In the genomic region with DNA sequence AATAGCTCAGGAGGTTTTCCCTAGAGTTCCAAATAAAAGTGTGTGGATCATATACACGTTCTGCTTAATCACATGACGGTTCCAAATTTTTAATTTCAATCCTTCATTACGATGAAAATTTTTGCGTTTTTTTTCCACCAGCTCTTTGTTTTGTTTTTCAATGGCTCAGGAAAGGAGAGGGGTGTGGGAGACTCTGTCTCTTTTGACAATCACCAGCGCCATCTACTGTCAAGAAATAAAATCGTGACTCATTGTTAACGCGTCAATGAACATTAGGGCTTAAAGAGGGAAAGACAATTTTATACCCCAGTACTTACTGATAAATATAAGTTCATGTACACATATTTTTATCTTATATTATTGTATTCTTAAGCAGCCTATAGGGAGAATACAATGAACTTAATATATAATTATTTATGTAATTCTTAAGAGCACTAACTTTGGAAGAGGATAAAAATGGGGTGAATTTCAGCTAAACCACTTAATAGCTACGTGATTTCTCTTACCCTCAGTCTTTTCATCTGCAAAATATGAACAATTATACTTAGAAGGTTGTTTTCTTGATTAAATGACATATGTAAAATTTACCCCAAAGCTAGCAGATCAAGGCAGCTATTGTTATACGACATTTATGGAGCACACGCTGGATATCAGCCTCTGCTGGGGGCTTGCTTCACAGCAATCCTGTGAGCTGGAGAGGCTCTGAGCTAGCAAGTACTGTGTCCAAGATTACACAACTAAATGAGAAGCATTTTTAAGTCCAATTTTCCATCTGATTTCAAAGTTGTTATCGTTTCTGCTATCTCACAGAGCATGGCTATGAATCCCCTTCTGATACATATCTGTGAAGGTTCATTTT, we compare ENCODE assay signal across 9 cellular contexts. TPM values are rescaled to one million over a fixed set of nuclear protein-coding genes. Genes with fewer than 3 reads are reported as not detected.
DNase-seq lines count a peak whose midpoint lies in the region; ATAC-seq and TF ChIP-seq lines count a peak whose summit lies in the region.
"Had no signal": no experiment of that assay in that cellular context is flagged by ENCODE, and none has a peak within 500 bp of the region (broad histone marks: within the 10 kb centered on the region; RNA-seq: fewer than 3 reads in every experiment).

No MANE protein-coding gene starts in this region.

- H3K4me1 Mint-ChIP-seq in activated CD8-positive, alpha-beta memory T cell treated with anti-CD3 and anti-CD28 coated beads, Interleukin-2, amount 10 ng/mL, durations not matched to agents 7 days and 5 days: peaks cover 12% of the 10 kb centered on the region
- peaks cover 24% of the 10 kb centered on the region for H3K4me1 Mint-ChIP-seq in chondrocyte (ENCODE audit: low read depth)
- H3K4me1 Mint-ChIP-seq in type B pancreatic cell (ENCODE audit: unreplicated experiment): peaks cover 29% of the 10 kb centered on the region

- no peak overlapping the region for H3K4me2 ChIP-seq in OCI-LY7 (ENCODE audit: low read length)

- H3K9me3 Mint-ChIP-seq in activated CD8-positive, alpha-beta memory T cell treated with anti-CD3 and anti-CD28 coated beads, Interleukin-2, amount 10 ng/mL, durations not matched to agents 7 days and 5 days (ENCODE audit: low read depth): no peaks in the 10 kb centered on the region
- H3K9me3 Mint-ChIP-seq in chondrocyte (ENCODE audit: low read depth) (no peaks in the 10 kb centered on the region), type B pancreatic cell (peaks cover 6% of the 10 kb centered on the region)

- H2AFZ ChIP-seq in OCI-LY7 (ENCODE audit: low read length): no peak overlapping the region

- H4K20me1 ChIP-seq in OCI-LY7 (ENCODE audit: insufficient read depth, low read length): no peaks in the 10 kb centered on the region

- BruUV-seq in OCI-LY7 (replicated peaks; lab: Mats Ljungman, UMichigan): no TSS peak

- H3K27ac Mint-ChIP-seq in activated CD8-positive, alpha-beta memory T cell treated with anti-CD3 and anti-CD28 coated beads, Interleukin-2, amount 10 ng/mL, durations not matched to agents 7 days and 5 days: no peak overlapping the region
- H3K27ac Mint-ChIP-seq in chondrocyte (ENCODE audit: unreplicated experiment) (no peak overlapping the region), type B pancreatic cell (no peak overlapping the region)

- ATAC-seq in activated CD8-positive, alpha-beta memory T cell treated with anti-CD3 and anti-CD28 coated beads, Interleukin-2, amount 10 ng/mL, durations not matched to agents 7 days and 5 days: peak; percentile 72
- peak; percentile 93 for ATAC-seq in left lung

- H3K79me2 ChIP-seq in OCI-LY7 (ENCODE audit: insufficient read depth, low read depth, low read length): no peaks in the 10 kb centered on the region

- no peaks in the 10 kb centered on the region for H3K36me3 ChIP-seq in OCI-LY7 (ENCODE audit: insufficient read depth, low read length)
- no peaks in the 10 kb centered on the region for H3K36me3 ChIP-seq in left lung

- no peaks in the 10 kb centered on the region for H3K36me3 Mint-ChIP-seq in activated CD8-positive, alpha-beta memory T cell treated with anti-CD3 and anti-CD28 coated beads, Interleukin-2, amount 10 ng/mL, durations not matched to agents 7 days and 5 days
- H3K36me3 Mint-ChIP-seq in chondrocyte (ENCODE audit: low read depth): no peaks in the 10 kb centered on the region
- H3K36me3 Mint-ChIP-seq in type B pancreatic cell: peaks cover 4% of the 10 kb centered on the region

- POLR2A ChIA-PET in OCI-LY7 (lab: Charles Lee): interaction anchor here (0.5 to 1.3 kb wide), 4 partner anchors 8 to 911 kb away, joined by 3 to 6 read pairs (median 4); a partner anchor contains a TSS

- CTCF ChIA-PET in activated CD8-positive, alpha-beta memory T cell treated with anti-CD3 and anti-CD28 coated beads, Interleukin-2, amount 10 ng/mL, durations not matched to agents 7 days and 5 days (lab: Charles Lee): interaction anchor here (0.6 to 7.9 kb wide), 54 partner anchors 8 to 1099 kb away, joined by 3 to 126 read pairs (median 4); a partner anchor contains a TSS
- CTCF ChIA-PET in OCI-LY7 (lab: Charles Lee; ENCODE audit: unreplicated experiment): interaction anchor here (0.7 to 2.1 kb wide), 6 partner anchors 23 to 481 kb away, joined by 3 to 12 read pairs (median 4); no protein-coding TSS in a partner anchor

- H3K4me3 ChIP-seq in OCI-LY7 (ENCODE audit: low read depth, low read length, poor library complexity, severe bottlenecking) (no peak overlapping the region), left lung (no peak overlapping the region)

- H3K9me3 ChIP-seq in OCI-LY7 (ENCODE audit: low read length) (no peaks in the 10 kb centered on the region), left lung (no peaks in the 10 kb centered on the region)

- no peak overlapping the region for H3K27ac ChIP-seq in OCI-LY7 (ENCODE audit: low read depth, low read length, poor library complexity, severe bottlenecking)
- H3K27ac ChIP-seq in left lung: no peak overlapping the region
- H3K27ac ChIP-seq: epithelial cell of prostate had no signal

- TF ChIP-seq CTCF in OCI-LY7 (conservative IDR thresholded peaks at IDR 0.05; ENCODE audit: low read length) (peak; percentile 96), chondrocyte (IDR thresholded peaks at IDR 0.05) (peak; percentile 95), left lung (IDR thresholded peaks at IDR 0.05) (peak; percentile 55 to 73), type B pancreatic cell (conservative IDR thresholded peaks at IDR 0.05) (peak; percentile 93)

- H3K4me3 Mint-ChIP-seq in activated CD8-positive, alpha-beta memory T cell treated with anti-CD3 and anti-CD28 coated beads, Interleukin-2, amount 10 ng/mL, durations not matched to agents 7 days and 5 days: no peak overlapping the region
- H3K4me3 Mint-ChIP-seq in chondrocyte (ENCODE audit: unreplicated experiment): peak overlapping the region; percentile 38
- H3K4me3 Mint-ChIP-seq in type B pancreatic cell: peak overlapping the region; percentile 38

- intact Hi-C loops in OCI-LY7 (cut with micrococcal nuclease; ENCODE audit: unreplicated experiment) (loop anchor here (2.0 to 10.0 kb wide), 7 partner anchors 45 to 1093 kb away; no protein-coding TSS in a partner anchor), left lung (cut with DNase I) (loop anchor here in 1 of 2 donors (10.0 kb wide), 1 partner anchor 463 kb away; no protein-coding TSS in a partner anchor)

- H3K9me2 ChIP-seq in OCI-LY7 (ENCODE audit: insufficient read depth, low read length): no peaks in the 10 kb centered on the region

- H3K4me1 ChIP-seq in OCI-LY7 (ENCODE audit: insufficient read depth, low read length, poor library complexity, severe bottlenecking): no peaks in the 10 kb centered on the region
- H3K4me1 ChIP-seq in left lung: no peaks in the 10 kb centered on the region

- H3K27me3 Mint-ChIP-seq in activated CD8-positive, alpha-beta memory T cell treated with anti-CD3 and anti-CD28 coated beads, Interleukin-2, amount 10 ng/mL, durations not matched to agents 7 days and 5 days: peaks cover 14% of the 10 kb centered on the region
- peaks cover 4% of the 10 kb centered on the region for H3K27me3 Mint-ChIP-seq in chondrocyte (ENCODE audit: low read depth)
- peaks cover 36% of the 10 kb centered on the region for H3K27me3 Mint-ChIP-seq in type B pancreatic cell

- DNase-seq in activated CD8-positive, alpha-beta memory T cell treated with anti-CD3 and anti-CD28 coated beads, Interleukin-2, amount 10 ng/mL, durations not matched to agents 7 days and 5 days: no peak
- DNase-seq in activated CD8-positive, alpha-beta memory T cell treated with anti-CD3 and anti-CD28 coated beads for 24 hours: no peak
- DNase-seq in HuH-7.5 (ENCODE audit: low spot score) (peak; percentile 29), OCI-LY7 (ENCODE audit: low spot score) (peak; percentile 72), chondrocyte (ENCODE audit: low spot score) (no peak), left lung (no peak), type B pancreatic cell (ENCODE audit: extremely low spot score, unreplicated experiment) (no peak), GOT3 (lab: John Stamatoyannopoulos, UW) (no peak)

- no peaks in the 10 kb centered on the region for H3K27me3 ChIP-seq in left lung

RNA-seq across cellular contexts. Expression of a gene that starts 47.4 kb away (rescaled TPM):
- total RNA-seq in activated CD8-positive, alpha-beta memory T cell treated with anti-CD3 and anti-CD28 coated beads, Interleukin-2, amount 10 ng/mL, durations not matched to agents 7 days and 5 days: 1 to 10 TPM; 1.5 to 1.6 TPM
- 0.50 and 5.0 TPM in 2 replicates for total RNA-seq in OCI-LY7 (2014; rRNA removed; shearing (Covaris generic))
- total RNA-seq in OCI-LY7 (2022) (2.8 and 3.1 TPM in 2 replicates), chondrocyte (8.1 to 13.2 TPM (median 8.2 TPM) in 3 replicates), left lung (10 to 100 TPM; 16.4 to 17.8 TPM), type B pancreatic cell (ENCODE audit: low replicate concordance) (5.4 and 7.0 TPM in 2 replicates)

Comparison
In these comparisons a context has a peak if more than half of its experiments do, and no peak if none do; other contexts are left out.
1. DNase-seq: peak in HuH-7.5 (single experiment) and OCI-LY7 (single experiment); none in activated CD8-positive, alpha-beta memory T cell treated with anti-CD3 and anti-CD28 coated beads, Interleukin-2, amount 10 ng/mL, durations not matched to agents 7 days and 5 days (single experiment), activated CD8-positive, alpha-beta memory T cell treated with anti-CD3 and anti-CD28 coated beads for 24 hours (single experiment), chondrocyte (single experiment), left lung (0 of 2), type B pancreatic cell (single experiment) and GOT3 (single experiment).
2. Peak in every context shown above with its lines, with median percentiles within 50 percentile points of each other: CTCF ChIP-seq.